12 cellular contexts compared by ENCODE assay signal in the genomic region with DNA sequence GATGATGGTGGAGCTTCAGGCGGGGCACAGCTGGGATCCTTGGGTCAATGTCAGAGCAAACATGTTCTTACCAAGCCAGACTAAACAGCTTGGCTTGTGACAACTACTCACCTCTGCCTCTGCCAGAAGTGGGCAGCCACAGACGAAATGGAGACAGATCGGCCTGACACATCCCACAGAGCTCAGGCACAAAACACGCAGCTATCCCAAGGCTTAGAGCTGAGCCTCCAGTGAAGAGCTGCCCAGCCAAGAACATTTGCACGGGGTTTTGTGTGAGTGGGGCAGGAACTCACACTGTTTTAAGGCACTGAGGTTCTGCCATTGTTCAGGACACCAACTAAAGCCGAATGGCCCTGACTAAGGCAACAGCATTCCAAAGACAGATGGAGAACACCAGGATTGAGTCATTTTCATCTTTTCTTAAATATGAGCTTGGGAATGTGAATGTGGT. TPM values are rescaled to one million over a fixed set of nuclear protein-coding genes. Genes with fewer than 3 reads are reported as not detected.
DNase-seq lines count a peak whose midpoint lies in the region; ATAC-seq and TF ChIP-seq lines count a peak whose summit lies in the region.
"Had no signal": no experiment of that assay in that cellular context is flagged by ENCODE, and none has a peak within 500 bp of the region (broad histone marks: within the 10 kb centered on the region; RNA-seq: fewer than 3 reads in every experiment).

No MANE protein-coding gene starts in this region.

- H3K9ac ChIP-seq in BLaER1 (peak overlapping the region; percentile 58), SK-N-SH (peak overlapping the region; percentile 80)

- ATAC-seq in gastroesophageal sphincter = peak; percentile 44
- no peak for ATAC-seq in GM19397 (IDR thresholded peaks at IDR 0.05; ENCODE audit: unreplicated experiment)
- no peak for ATAC-seq in activated CD8-positive, alpha-beta memory T cell treated with anti-CD3 and anti-CD28 coated beads, Interleukin-2, amount 10 ng/mL, durations not matched to agents 7 days and 5 days
- ATAC-seq in CD4-positive, alpha-beta T cell (ENCODE audit: poor library complexity) = no peak
- ATAC-seq: activated naive CD4-positive, alpha-beta T cell treated with anti-CD3 and anti-CD28 coated beads, Interleukin-2, amount 50 U/mL, for 72 hours had no signal

- H3F3A ChIP-seq in SK-N-SH (replicated peaks; ENCODE audit: insufficient read depth) = peaks cover 53% of the 10 kb centered on the region

- DNase-seq in SK-N-SH (peak; percentile 44), prostate gland (ENCODE audit: low spot score) (no peak)
- no peak for DNase-seq in activated CD4-positive, alpha-beta T cell treated with anti-CD3 and anti-CD28 coated beads, Interleukin-2, amount 10 ng/mL, durations not matched to agents 24 days and 14 days
- no peak for DNase-seq in activated CD8-positive, alpha-beta memory T cell treated with anti-CD3 and anti-CD28 coated beads, Interleukin-2, amount 10 ng/mL, durations not matched to agents 7 days and 5 days
- DNase-seq in CD4-positive, alpha-beta T cell = no peak
- DNase-seq: hypothalamus, NCI-H1436 treated with DMSO at 0.1 percent for 48 hours, small intestine had no signal

- intact Hi-C loops in prostate gland (cut with DNase I) = no loop called here
- intact Hi-C loops in activated CD4-positive, alpha-beta T cell treated with anti-CD3 and anti-CD28 coated beads, Interleukin-2, amount 10 ng/mL, durations not matched to agents 24 days and 14 days (cut with micrococcal nuclease) = no loop called here
- intact Hi-C loops in CD4-positive, alpha-beta T cell (cut with DNase I, micrococcal nuclease) = no loop called here

- no peak overlapping the region for H2AFZ ChIP-seq in SK-N-SH (ENCODE audit: low read depth)

- no peaks in the 10 kb centered on the region for H3K27me3 Mint-ChIP-seq in activated CD4-positive, alpha-beta T cell treated with anti-CD3 and anti-CD28 coated beads, Interleukin-2, amount 10 ng/mL, durations not matched to agents 24 days and 14 days
- peaks cover 2% of the 10 kb centered on the region for H3K27me3 Mint-ChIP-seq in activated CD8-positive, alpha-beta memory T cell treated with anti-CD3 and anti-CD28 coated beads, Interleukin-2, amount 10 ng/mL, durations not matched to agents 7 days and 5 days
- H3K27me3 Mint-ChIP-seq in CD4-positive, alpha-beta T cell = peaks cover 4% of the 10 kb centered on the region

- H3K4me1 ChIP-seq in BLaER1 = peaks cover 73% of the 10 kb centered on the region
- peaks cover 51 to 67% of the 10 kb centered on the region in 2 experiments for H3K4me1 ChIP-seq in SK-N-SH (ENCODE audit: control insufficient read depth in 1 of 2, insufficient read depth in 2 of 2, low read depth in 1 of 2, low read length in 1 of 2)
- H3K4me1 ChIP-seq in gastroesophageal sphincter = peaks cover 13 to 48% (median 27%) of the 10 kb centered on the region in 3 donors
- H3K4me1 ChIP-seq in prostate gland (replicated peaks) = peaks cover 25% of the 10 kb centered on the region

- TF ChIP-seq EP300 in SK-N-SH (IDR thresholded peaks at IDR 0.05; ENCODE audit: borderline replicate concordance in 1 of 2, low read depth in 1 of 2, low read length in 1 of 2) (no peak; a peak in 1 of 4 replicates), gastroesophageal sphincter (IDR thresholded peaks at IDR 0.05) (no peak)

- POLR2A ChIA-PET in SK-N-SH (lab: Yijun Ruan, JAX) = interaction anchor here (0.5 to 3.1 kb wide), 12 partner anchors 10 to 564 kb away, joined by 3 to 15 read pairs (median 4); a partner anchor contains a TSS
- POLR2A ChIA-PET in CD4-positive, alpha-beta T cell (lab: Charles Lee) = no interaction called here

- H3K4me3 Mint-ChIP-seq in activated CD4-positive, alpha-beta T cell treated with anti-CD3 and anti-CD28 coated beads, Interleukin-2, amount 10 ng/mL, durations not matched to agents 24 days and 14 days = no peak overlapping the region
- no peak overlapping the region for H3K4me3 Mint-ChIP-seq in activated CD8-positive, alpha-beta memory T cell treated with anti-CD3 and anti-CD28 coated beads, Interleukin-2, amount 10 ng/mL, durations not matched to agents 7 days and 5 days
- H3K4me3 Mint-ChIP-seq in CD4-positive, alpha-beta T cell = no peak overlapping the region

- H3K27me3 ChIP-seq in BLaER1 = no peaks in the 10 kb centered on the region
- no peaks in the 10 kb centered on the region for H3K27me3 ChIP-seq in SK-N-SH (ENCODE audit: insufficient read depth)
- H3K27me3 ChIP-seq in gastroesophageal sphincter = no peaks in the 10 kb centered on the region
- no peaks in the 10 kb centered on the region for H3K27me3 ChIP-seq in prostate gland (replicated peaks; ENCODE audit: insufficient read depth)
- no peaks in the 10 kb centered on the region for H3K27me3 ChIP-seq in CD4-positive, alpha-beta T cell (ENCODE audit: control insufficient read depth, insufficient read depth, low read length)

- peaks cover 97% of the 10 kb centered on the region for H3K79me2 ChIP-seq in SK-N-SH (ENCODE audit: insufficient read depth)

- CTCF ChIA-PET in SK-N-SH (lab: Yijun Ruan, JAX) = interaction anchor here (0.9 to 4.7 kb wide), 10 partner anchors 10 to 181 kb away, joined by 3 to 25 read pairs (median 5); no protein-coding TSS in a partner anchor
- CTCF ChIA-PET in activated CD8-positive, alpha-beta memory T cell treated with anti-CD3 and anti-CD28 coated beads, Interleukin-2, amount 10 ng/mL, durations not matched to agents 7 days and 5 days (lab: Charles Lee) = interaction anchor here (1.3 kb wide), 1 partner anchor 14 kb away, joined by 3 read pairs; no protein-coding TSS in a partner anchor
- CTCF ChIA-PET in CD4-positive, alpha-beta T cell (lab: Charles Lee) = no interaction called here

- H3K27ac ChIP-seq in BLaER1 (peak overlapping the region; percentile 82), SK-N-SH (ENCODE audit: low read depth in 2 of 2, low read length in 1 of 2) (peak overlapping the region; percentile 98 to 100), gastroesophageal sphincter (peak overlapping the region; percentile 78 to 86 (median 82)), prostate gland (peak overlapping the region; percentile 4 to 76)
- no peak overlapping the region for H3K27ac ChIP-seq in CD4-positive, alpha-beta T cell (ENCODE audit: low read depth, low read length)

- H3K9me3 Mint-ChIP-seq in activated CD4-positive, alpha-beta T cell treated with anti-CD3 and anti-CD28 coated beads, Interleukin-2, amount 10 ng/mL, durations not matched to agents 24 days and 14 days = no peaks in the 10 kb centered on the region
- H3K9me3 Mint-ChIP-seq in activated CD8-positive, alpha-beta memory T cell treated with anti-CD3 and anti-CD28 coated beads, Interleukin-2, amount 10 ng/mL, durations not matched to agents 7 days and 5 days (ENCODE audit: low read depth) = no peaks in the 10 kb centered on the region
- no peaks in the 10 kb centered on the region for H3K9me3 Mint-ChIP-seq in CD4-positive, alpha-beta T cell
- H3K9me3 Mint-ChIP-seq: activated naive CD4-positive, alpha-beta T cell treated with anti-CD3 and anti-CD28 coated beads, Interleukin-2, amount 50 U/mL, for 72 hours had no signal

- no peak for TF ChIP-seq RAD21 in SK-N-SH (IDR thresholded peaks at IDR 0.05; ENCODE audit: low read length)

- H3K9me3 ChIP-seq in BLaER1 (peaks cover 32% of the 10 kb centered on the region), SK-N-SH (peaks cover 7% of the 10 kb centered on the region; the same call in 1 of the 2 replicates), gastroesophageal sphincter (peaks cover 0 to 7% (median 0%) of the 10 kb centered on the region in 3 donors), prostate gland (no peaks in the 10 kb centered on the region)
- no peaks in the 10 kb centered on the region for H3K9me3 ChIP-seq in CD4-positive, alpha-beta T cell (ENCODE audit: control insufficient read depth, low read length)

- no peaks in the 10 kb centered on the region for H3K4me1 Mint-ChIP-seq in activated CD4-positive, alpha-beta T cell treated with anti-CD3 and anti-CD28 coated beads, Interleukin-2, amount 10 ng/mL, durations not matched to agents 24 days and 14 days
- no peaks in the 10 kb centered on the region for H3K4me1 Mint-ChIP-seq in activated CD8-positive, alpha-beta memory T cell treated with anti-CD3 and anti-CD28 coated beads, Interleukin-2, amount 10 ng/mL, durations not matched to agents 7 days and 5 days
- no peaks in the 10 kb centered on the region for H3K4me1 Mint-ChIP-seq in CD4-positive, alpha-beta T cell (ENCODE audit: low read depth)

- peaks cover 99% of the 10 kb centered on the region for H4K20me1 ChIP-seq in BLaER1
- no peaks in the 10 kb centered on the region for H4K20me1 ChIP-seq in SK-N-SH (ENCODE audit: insufficient read depth)

- H3K36me3 ChIP-seq in BLaER1 = peaks cover 46% of the 10 kb centered on the region
- H3K36me3 ChIP-seq in SK-N-SH (replicated peaks in 1 of 2; ENCODE audit: control insufficient read depth in 1 of 2, insufficient read depth in 2 of 2, low read length in 1 of 2) = peaks cover 2 to 30% of the 10 kb centered on the region in 2 experiments
- H3K36me3 ChIP-seq in gastroesophageal sphincter = no peaks in the 10 kb centered on the region
- no peaks in the 10 kb centered on the region for H3K36me3 ChIP-seq in prostate gland

- H3K27ac Mint-ChIP-seq in activated CD4-positive, alpha-beta T cell treated with anti-CD3 and anti-CD28 coated beads, Interleukin-2, amount 10 ng/mL, durations not matched to agents 24 days and 14 days = no peak overlapping the region
- no peak overlapping the region for H3K27ac Mint-ChIP-seq in activated CD8-positive, alpha-beta memory T cell treated with anti-CD3 and anti-CD28 coated beads, Interleukin-2, amount 10 ng/mL, durations not matched to agents 7 days and 5 days
- H3K27ac Mint-ChIP-seq in CD4-positive, alpha-beta T cell = no peak overlapping the region
- H3K27ac Mint-ChIP-seq: activated naive CD4-positive, alpha-beta T cell treated with anti-CD3 and anti-CD28 coated beads, Interleukin-2, amount 50 U/mL, for 72 hours had no signal

- H3K4me3 ChIP-seq in BLaER1 = peak overlapping the region; percentile 26
- peak overlapping the region in 1 of 2 experiments; percentile 11; a peak in 2 of 4 replicates for H3K4me3 ChIP-seq in SK-N-SH (ENCODE audit: low read depth in 2 of 2, low read length in 1 of 2)
- H3K4me3 ChIP-seq in gastroesophageal sphincter = peak overlapping the region in 1 of 2 donors; percentile 2
- no peak overlapping the region for H3K4me3 ChIP-seq in prostate gland

- no peaks in the 10 kb centered on the region for H3K9me2 ChIP-seq in SK-N-SH

- H3K4me2 ChIP-seq in BLaER1 (peak overlapping the region; percentile 85), SK-N-SH (peak overlapping the region; percentile 78)

- WGBS in SK-N-SH (ENCODE audit: low lambda C conversion rate) = 14% methylated on average over 5 of the region's 6 CpGs
- WGBS in gastroesophageal sphincter (ENCODE audit: low coverage in 1 of 2), 2 donors = 33 to 38% methylated on average over 1 to 3 of the region's 6 CpGs
- WGBS in prostate gland = 52% methylated on average over 6 of the region's 6 CpGs

- H3K36me3 Mint-ChIP-seq in activated CD4-positive, alpha-beta T cell treated with anti-CD3 and anti-CD28 coated beads, Interleukin-2, amount 10 ng/mL, durations not matched to agents 24 days and 14 days (ENCODE audit: low read depth) = no peaks in the 10 kb centered on the region
- H3K36me3 Mint-ChIP-seq in activated CD8-positive, alpha-beta memory T cell treated with anti-CD3 and anti-CD28 coated beads, Interleukin-2, amount 10 ng/mL, durations not matched to agents 7 days and 5 days = no peaks in the 10 kb centered on the region
- H3K36me3 Mint-ChIP-seq in CD4-positive, alpha-beta T cell (ENCODE audit: low read depth) = no peaks in the 10 kb centered on the region
- H3K36me3 Mint-ChIP-seq: activated naive CD4-positive, alpha-beta T cell treated with anti-CD3 and anti-CD28 coated beads, Interleukin-2, amount 50 U/mL, for 72 hours had no signal

- TF ChIP-seq CTCF in SK-N-SH (IDR thresholded peaks at IDR 0.05) (no peak), gastroesophageal sphincter (IDR thresholded peaks at IDR 0.05) (no peak), prostate gland (IDR thresholded peaks at IDR 0.05) (no peak)
- no peak for TF ChIP-seq CTCF in CD4-positive, alpha-beta T cell (IDR thresholded peaks at IDR 0.05)

- TF ChIP-seq POLR2A in gastroesophageal sphincter (IDR thresholded peaks at IDR 0.05) (no peak), prostate gland (IDR thresholded peaks at IDR 0.05) (no peak)

RNA-seq across cellular contexts. Expression of a gene that starts 12.8 kb away (rescaled TPM):
- polyA plus RNA-seq in SK-N-SH (2012; rRNA removed) = 76.8 and 146 TPM in 2 replicates
- 105 and 143 TPM in 2 replicates for polyA plus RNA-seq in SK-N-SH (2012; cell fraction: cytosol; rRNA removed)
- polyA plus RNA-seq in SK-N-SH (2012; cell fraction: nucleus; rRNA removed) = 193 and 256 TPM in 2 replicates
- total RNA-seq in gastroesophageal sphincter (10 to 100 TPM; 19.9 to 95.9 (median 60.9) TPM), prostate gland (10 to 100 TPM; 29.5 to 40.8 TPM)
- total RNA-seq in activated CD4-positive, alpha-beta T cell treated with anti-CD3 and anti-CD28 coated beads, Interleukin-2, amount 10 ng/mL, durations not matched to agents 24 days and 14 days = 1.1 and 1.3 TPM in 2 replicates
- 1 to 10 TPM; 2.0 to 3.1 TPM for total RNA-seq in activated CD8-positive, alpha-beta memory T cell treated with anti-CD3 and anti-CD28 coated beads, Interleukin-2, amount 10 ng/mL, durations not matched to agents 7 days and 5 days
- total RNA-seq in CD4-positive, alpha-beta T cell = under 1 TPM; 0.47 to 0.84 TPM
